In the genomic region with DNA sequence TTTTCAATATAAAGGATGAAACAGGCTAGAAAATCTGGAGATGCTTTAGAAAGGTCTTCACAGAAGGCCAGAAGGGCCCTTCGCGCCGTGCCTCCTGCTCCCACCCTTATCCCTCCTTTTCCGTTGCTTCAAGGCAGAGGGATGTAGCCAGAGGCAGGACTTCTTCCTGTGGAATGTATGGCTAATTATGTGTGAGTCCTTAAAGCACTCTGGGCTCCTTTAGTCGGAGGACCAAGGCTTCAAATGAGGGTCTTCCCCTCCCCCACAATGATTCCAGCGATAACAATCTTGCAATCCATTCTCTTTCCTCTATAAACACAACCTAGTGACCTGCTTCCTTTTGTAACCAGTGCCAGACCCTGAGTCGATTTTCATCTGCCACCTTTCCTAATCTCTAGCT, we compare ENCODE assay signal across 19 cellular contexts.
"Had no signal": no experiment of that assay in that cellular context is flagged by ENCODE, and none has a peak within 500 bp of the region (broad histone marks: within the 10 kb centered on the region; RNA-seq: fewer than 3 reads in every experiment).

No MANE protein-coding gene starts in this region.

- H3K36me3 Mint-ChIP-seq: activated naive CD8-positive, alpha-beta T cell had no signal

- H3K36me3 ChIP-seq: esophagus muscularis mucosa, gastroesophageal sphincter, heart left ventricle, lower lobe of right lung, neutrophil, spleen, tibial artery, uterus had no signal

- H3K27me3 ChIP-seq: esophagus muscularis mucosa, gastroesophageal sphincter, neutrophil, tibial artery, uterus had no signal

- H3K27me3 Mint-ChIP-seq: activated naive CD8-positive, alpha-beta T cell; dendritic cell treated with granulocyte-macrophage colony-stimulating factor and Interleukin-4, amounts not matched to agents 40 ng/mL and 50 ng/mL, for 4 days had no signal

- H3K9me3 Mint-ChIP-seq: dendritic cell treated with granulocyte-macrophage colony-stimulating factor and Interleukin-4, amounts not matched to agents 40 ng/mL and 50 ng/mL, for 4 days had no signal

- H3K4me1 ChIP-seq: esophagus muscularis mucosa, gastroesophageal sphincter, heart left ventricle, lower lobe of right lung, parathyroid adenoma, spleen, tibial artery, uterus had no signal

- H2AFZ ChIP-seq: parathyroid adenoma had no signal

- H3K4me3 ChIP-seq: esophagus muscularis mucosa, gastroesophageal sphincter, heart left ventricle, lower lobe of right lung, spleen, tibial artery, uterus had no signal

- H3K27ac ChIP-seq: esophagus muscularis mucosa, gastroesophageal sphincter, heart left ventricle, lower lobe of right lung, neutrophil, parathyroid adenoma, spleen, tibial artery, uterus had no signal

- H3K9ac ChIP-seq: parathyroid adenoma had no signal

- H3K9me3 ChIP-seq: esophagus muscularis mucosa, gastroesophageal sphincter, heart left ventricle, lower lobe of right lung, neutrophil, spleen, tibial artery, uterus had no signal

- DNase-seq: activated CD4-positive, alpha-beta T cell treated with anti-CD3 and anti-CD28 coated beads for 1 hour; activated CD4-positive, alpha-beta T cell treated with anti-CD3 and anti-CD28 coated beads, Interleukin-2, amount 50 U/mL, for 4 hours; activated gamma-delta T cell treated with Interleukin-2 at 50 U/mL for 16 hours; effector CD8-positive, alpha-beta T cell; heart left ventricle; left colon; lower lobe of right lung; spleen; stimulated activated CD8-positive, alpha-beta memory T cell treated with anti-CD3 and anti-CD28 coated beads, Interleukin-4, amount 100 ng/mL, for 48 hours; stimulated activated naive CD8-positive, alpha-beta T cell treated with anti-CD3 and anti-CD28 coated beads, Interleukin-15, Interleukin-2, amounts not matched to agents 100 U/mL and 50 U/mL, for 24 hours; substantia nigra; tibial artery; uterus had no signal

- H3K79me2 ChIP-seq: parathyroid adenoma had no signal

- H3K4me3 Mint-ChIP-seq: activated naive CD8-positive, alpha-beta T cell; dendritic cell treated with granulocyte-macrophage colony-stimulating factor and Interleukin-4, amounts not matched to agents 40 ng/mL and 50 ng/mL, for 4 days had no signal

- H3K27ac Mint-ChIP-seq: activated naive CD8-positive, alpha-beta T cell; dendritic cell treated with granulocyte-macrophage colony-stimulating factor and Interleukin-4, amounts not matched to agents 40 ng/mL and 50 ng/mL, for 4 days had no signal

- ATAC-seq: gastroesophageal sphincter; heart left ventricle; left colon; lower lobe of right lung; stimulated activated naive CD8-positive, alpha-beta T cell treated with anti-CD3 and anti-CD28 coated beads, Interleukin-15, Interleukin-2, amounts not matched to agents 100 U/mL and 50 U/mL, for 24 hours had no signal
